8 cellular contexts compared by ENCODE assay signal in genomic region chr2:172710584-172711024, GRCh38. TPM values are rescaled to one million over a fixed set of nuclear protein-coding genes. Genes with fewer than 3 reads are reported as not detected.
DNase-seq lines count a peak whose midpoint lies in the region; ATAC-seq and TF ChIP-seq lines count a peak whose summit lies in the region.

No MANE protein-coding gene starts in this region.

- WGBS in aorta, 2 donors: 0 to 3% methylated on average over 2 of the region's 2 CpGs

- H3K36me3 ChIP-seq in aorta (ENCODE audit: control insufficient read depth in 1 of 2, insufficient read depth in 2 of 2, low read length in 1 of 2): no peaks in the 10 kb centered on the region

- no peaks in the 10 kb centered on the region for H3K9me3 ChIP-seq in aorta (ENCODE audit: control insufficient read depth, low read length)

- H3K27ac ChIP-seq in aorta (ENCODE audit: low read depth in 1 of 2, low read length in 2 of 2): no peak overlapping the region

- H3K27me3 Mint-ChIP-seq in natural killer cell (ENCODE audit: low read depth in 2 of 2): peaks cover 8 to 25% of the 10 kb centered on the region in 2 donors
- H3K27me3 Mint-ChIP-seq in natural killer cell treated with Interleukin-12 subunit alpha and Interleukin-12 subunit beta and Interleukin-15 and Interleukin-18, amount 100 ng/mL, for 72 hours: peaks cover 8 to 29% of the 10 kb centered on the region in 2 donors

- peak; percentile 38 for TF ChIP-seq CTCF in natural killer cell (IDR thresholded peaks at IDR 0.05)

- peaks cover 0 to 1% of the 10 kb centered on the region in 2 donors for H3K27me3 ChIP-seq in aorta (ENCODE audit: control insufficient read depth in 1 of 2, insufficient read depth in 2 of 2, low read length in 1 of 2)

- H3K9me3 Mint-ChIP-seq in natural killer cell: no peaks in the 10 kb centered on the region
- no peaks in the 10 kb centered on the region for H3K9me3 Mint-ChIP-seq in natural killer cell treated with Interleukin-12 subunit alpha and Interleukin-12 subunit beta and Interleukin-15 and Interleukin-18, amount 100 ng/mL, for 72 hours

- intact Hi-C loops in natural killer cell (cut with micrococcal nuclease): no loop called here
- intact Hi-C loops in aorta (cut with DNase I): loop anchor here in 1 of 2 donors (5.0 kb wide), 1 partner anchor 118 kb away; no protein-coding TSS in a partner anchor

- no peaks in the 10 kb centered on the region for H3K36me3 Mint-ChIP-seq in natural killer cell
- H3K36me3 Mint-ChIP-seq in natural killer cell treated with Interleukin-12 subunit alpha and Interleukin-12 subunit beta and Interleukin-15 and Interleukin-18, amount 100 ng/mL, for 72 hours: no peaks in the 10 kb centered on the region

- no peaks in the 10 kb centered on the region for H3K4me1 ChIP-seq in aorta (ENCODE audit: control insufficient read depth in 1 of 2, insufficient read depth in 2 of 2, low read length in 2 of 2)

- no peak for ATAC-seq in natural killer cell
- ATAC-seq in natural killer cell treated with Interleukin-12 subunit alpha and Interleukin-12 subunit beta and Interleukin-15 and Interleukin-18, amount 100 ng/mL, for 72 hours: no peak
- ATAC-seq in aorta (ENCODE audit: low FRiP score): peak; percentile 43
- no peak for ATAC-seq in HG03354 (IDR thresholded peaks at IDR 0.05; ENCODE audit: poor library complexity, severe bottlenecking, unreplicated experiment)

- no peak overlapping the region for H3K4me3 Mint-ChIP-seq in natural killer cell
- no peak overlapping the region for H3K4me3 Mint-ChIP-seq in natural killer cell treated with Interleukin-12 subunit alpha and Interleukin-12 subunit beta and Interleukin-15 and Interleukin-18, amount 100 ng/mL, for 72 hours

- no peaks in the 10 kb centered on the region for H3K4me1 Mint-ChIP-seq in natural killer cell
- no peaks in the 10 kb centered on the region for H3K4me1 Mint-ChIP-seq in natural killer cell treated with Interleukin-12 subunit alpha and Interleukin-12 subunit beta and Interleukin-15 and Interleukin-18, amount 100 ng/mL, for 72 hours (ENCODE audit: low read depth in 2 of 2)

- no peak overlapping the region for H3K27ac Mint-ChIP-seq in natural killer cell
- H3K27ac Mint-ChIP-seq in natural killer cell treated with Interleukin-12 subunit alpha and Interleukin-12 subunit beta and Interleukin-15 and Interleukin-18, amount 100 ng/mL, for 72 hours: no peak overlapping the region

- no peak overlapping the region for H3K4me3 ChIP-seq in aorta (ENCODE audit: low read length in 2 of 2)

- DNase-seq in natural killer cell (no peak), NCI-H1105 (lab: John Stamatoyannopoulos, UW) (peak; percentile 36), SW 1271 (lab: John Stamatoyannopoulos, UW) (peak; percentile 22 to 49), dermis blood vessel endothelial cell (peak; percentile 71), medulla oblongata (ENCODE audit: extremely low spot score) (peak; percentile 47), aorta (no peak)
- DNase-seq in natural killer cell treated with Interleukin-12 subunit alpha and Interleukin-12 subunit beta and Interleukin-15 and Interleukin-18, amount 100 ng/mL, for 72 hours (ENCODE audit: low spot score): no peak

RNA-seq across cellular contexts. Expression of gene RAPGEF4, which starts 25.0 kb away (rescaled TPM):
- total RNA-seq in natural killer cell (under 1 TPM in 1 of 3 donors, not detected in 2; 0.50 TPM), dermis blood vessel endothelial cell (30.5 TPM in 2 replicates), aorta (10 to 100 TPM in 1 of 2 donors, 1 to 10 TPM in 1; 6.7 to 22.8 TPM)
- under 1 TPM in 1 of 2 donors, not detected in 1; 0.43 TPM for total RNA-seq in natural killer cell treated with Interleukin-12 subunit alpha and Interleukin-12 subunit beta and Interleukin-15 and Interleukin-18, amount 100 ng/mL, for 72 hours
- polyA plus RNA-seq in aorta: 1 to 10 TPM in 1 of 2 donors, under 1 TPM in 1; 0.46 to 1.0 TPM

Comparison
In these comparisons a context has a peak if more than half of its experiments do, and no peak if none do; other contexts are left out.
1. DNase-seq: peak in NCI-H1105 (single experiment), SW 1271 (2 of 2), dermis blood vessel endothelial cell (single experiment) and medulla oblongata (single experiment); none in natural killer cell (single experiment), natural killer cell treated with Interleukin-12 subunit alpha and Interleukin-12 subunit beta and Interleukin-15 and Interleukin-18, amount 100 ng/mL, for 72 hours (single experiment) and aorta (0 of 2).
2. RNA of gene RAPGEF4, which starts 25.0 kb away (total RNA-seq): 30.5 TPM in dermis blood vessel endothelial cell and 6.7 to 22.8 TPM in aorta; 0.43 TPM in natural killer cell treated with Interleukin-12 subunit alpha and Interleukin-12 subunit beta and Interleukin-15 and Interleukin-18, amount 100 ng/mL, for 72 hours and 0.50 TPM in natural killer cell; every median in the first group is over 4 times any median in the second.